Comparison of ENCODE assay signal across 28 cellular contexts in genomic region chr13:99126821-99127220, GRCh38.
"Had no signal": no experiment of that assay in that cellular context is flagged by ENCODE, and none has a peak within 500 bp of the region (broad histone marks: within the 10 kb centered on the region; RNA-seq: fewer than 3 reads in every experiment).

No MANE protein-coding gene starts in this region.

- H3K36me3 ChIP-seq: stomach, suprapubic skin, thoracic aorta, thyroid gland, tibial artery, tibial nerve, transverse colon, upper lobe of left lung, upper lobe of right lung, uterus, vagina had no signal

- H3K27me3 Mint-ChIP-seq: stimulated activated naive CD8-positive, alpha-beta T cell treated with anti-CD3 and anti-CD28 coated beads, Interleukin-15, amount 100 ng/mL, for 72 hours; type B pancreatic cell had no signal

- H3K9me3 ChIP-seq: stomach, suprapubic skin, testis, thoracic aorta, thyroid gland, tibial artery, transverse colon, upper lobe of left lung, upper lobe of right lung, uterus, vagina had no signal

- H3K36me3 Mint-ChIP-seq: stimulated activated effector memory CD8-positive, alpha-beta T cell treated with anti-CD3 and anti-CD28 coated beads, Interleukin-12 subunit alpha, Interleukin-12 subunit beta, amount 100 ng/mL, for 72 hours; stimulated activated memory B cell treated with anti-CD40 and anti-IgM and Interleukin-4, amounts not matched to agents 10 μg/mL and 1 μg/mL and 100 μg/mL, for 72 hours; stimulated activated naive B cell treated with anti-CD40 and anti-IgM and Interleukin-4, amounts not matched to agents 10 μg/mL and 1 μg/mL and 100 μg/mL, for 72 hours; type B pancreatic cell had no signal

- H3K4me3 ChIP-seq: stomach, suprapubic skin, testis, thoracic aorta, thyroid gland, tibial artery, tibial nerve, transverse colon, upper lobe of left lung, upper lobe of right lung, uterus, vagina had no signal

- H3K9me3 Mint-ChIP-seq: stimulated activated effector memory CD8-positive, alpha-beta T cell treated with anti-CD3 and anti-CD28 coated beads, Interleukin-12 subunit alpha, Interleukin-12 subunit beta, amount 100 ng/mL, for 72 hours; stimulated activated memory B cell treated with anti-CD40 and anti-IgM and Interleukin-4, amounts not matched to agents 10 μg/mL and 1 μg/mL and 100 μg/mL, for 72 hours; stimulated activated naive B cell treated with anti-CD40 and anti-IgM and Interleukin-4, amounts not matched to agents 10 μg/mL and 1 μg/mL and 100 μg/mL, for 72 hours; stimulated activated naive CD8-positive, alpha-beta T cell treated with anti-CD3 and anti-CD28 coated beads, Interleukin-15, amount 100 ng/mL, for 72 hours; stimulated activated naive CD8-positive, alpha-beta T cell treated with anti-CD3 and anti-CD28 coated beads, Interleukin-15, Interleukin-2, amounts not matched to agents 100 ng/mL and 50 ng/mL, for 24 hours; type B pancreatic cell had no signal

- H3K27ac Mint-ChIP-seq: stimulated activated effector memory CD8-positive, alpha-beta T cell treated with anti-CD3 and anti-CD28 coated beads, Interleukin-12 subunit alpha, Interleukin-12 subunit beta, amount 100 ng/mL, for 72 hours; stimulated activated memory B cell treated with anti-CD40 and anti-IgM and Interleukin-4, amounts not matched to agents 10 μg/mL and 1 μg/mL and 100 μg/mL, for 72 hours; stimulated activated naive B cell treated with anti-CD40 and anti-IgM and Interleukin-4, amounts not matched to agents 10 μg/mL and 1 μg/mL and 100 μg/mL, for 72 hours; stimulated activated naive CD8-positive, alpha-beta T cell treated with anti-CD3 and anti-CD28 coated beads, Interleukin-15, amount 100 ng/mL, for 72 hours; stimulated activated naive CD8-positive, alpha-beta T cell treated with anti-CD3 and anti-CD28 coated beads, Interleukin-15, Interleukin-2, amounts not matched to agents 100 ng/mL and 50 ng/mL, for 24 hours; type B pancreatic cell had no signal

- DNase-seq: stimulated activated CD4-positive, alpha-beta T cell treated with anti-CD3 and anti-CD28 coated beads, Interleukin-2, amount 100 ng/mL, for 48 hours; stimulated activated CD4-positive, alpha-beta T cell treated with anti-CD3 and anti-CD28 coated beads, Interleukin-4, amount 100 ng/mL, for 1 hour; stimulated activated CD4-positive, alpha-beta T cell treated with anti-CD3 and anti-CD28 coated beads, Interleukin-4, amount 100 ng/mL, for 24 hours; stimulated activated CD4-positive, alpha-beta T cell treated with anti-CD3 and anti-CD28 coated beads, Interleukin-4, amount 100 ng/mL, for 4 hours; stimulated activated CD8-positive, alpha-beta memory T cell treated with anti-CD3 and anti-CD28 coated beads, Interleukin-4, amount 100 ng/mL, for 48 hours; stimulated activated naive B cell treated with anti-CD40 and anti-IgM and Interleukin-4, amounts not matched to agents 10 μg/mL and 1 μg/mL and 100 μg/mL, for 72 hours; stimulated activated naive CD4-positive, alpha-beta T cell; stimulated activated naive CD4-positive, alpha-beta T cell treated with Interleukin-2 at 50 U/mL for 16 hours; stimulated activated naive CD8-positive, alpha-beta T cell treated with anti-CD3 and anti-CD28 coated beads, Interleukin-15, amount 100 ng/mL, for 72 hours; stimulated activated naive CD8-positive, alpha-beta T cell treated with anti-CD3 and anti-CD28 coated beads, Interleukin-15, Interleukin-2, amounts not matched to agents 100 U/mL and 50 U/mL, for 24 hours; stomach; substantia nigra; testis; thyroid gland; tibial artery; transverse colon; trophoblast cell; upper lobe of left lung; upper lobe of right lung; uterus had no signal

- H3K27me3 ChIP-seq: suprapubic skin, testis, thyroid gland, tibial artery, upper lobe of left lung, uterus, vagina had no signal

- H3K27ac ChIP-seq: stomach, suprapubic skin, testis, thoracic aorta, thyroid gland, tibial artery, tibial nerve, transverse colon, upper lobe of left lung, upper lobe of right lung, uterus, vagina had no signal

- H3K4me3 Mint-ChIP-seq: stimulated activated effector memory CD8-positive, alpha-beta T cell treated with anti-CD3 and anti-CD28 coated beads, Interleukin-12 subunit alpha, Interleukin-12 subunit beta, amount 100 ng/mL, for 72 hours; stimulated activated memory B cell treated with anti-CD40 and anti-IgM and Interleukin-4, amounts not matched to agents 10 μg/mL and 1 μg/mL and 100 μg/mL, for 72 hours; stimulated activated naive B cell treated with anti-CD40 and anti-IgM and Interleukin-4, amounts not matched to agents 10 μg/mL and 1 μg/mL and 100 μg/mL, for 72 hours; stimulated activated naive CD8-positive, alpha-beta T cell treated with anti-CD3 and anti-CD28 coated beads, Interleukin-15, amount 100 ng/mL, for 72 hours; stimulated activated naive CD8-positive, alpha-beta T cell treated with anti-CD3 and anti-CD28 coated beads, Interleukin-15, Interleukin-2, amounts not matched to agents 100 ng/mL and 50 ng/mL, for 24 hours; type B pancreatic cell had no signal

- H3K4me1 ChIP-seq: thyroid gland, transverse colon, upper lobe of left lung, upper lobe of right lung, uterus, vagina had no signal
